Comparison of ENCODE assay signal across 1 cellular context in genomic region chr10:24853661-24854060, GRCh38.
TF ChIP-seq lines count a peak whose summit lies in the region.

No MANE protein-coding gene starts in this region.

TF ChIP-seq in SK-N-SH treated with all-trans-retinoic acid at 6 μM for 48 hours, 23 proteins besides CTCF, POLR2A, EP300 and RAD21 (continued from another document):
- TF ChIP-seq, protein P1, sequence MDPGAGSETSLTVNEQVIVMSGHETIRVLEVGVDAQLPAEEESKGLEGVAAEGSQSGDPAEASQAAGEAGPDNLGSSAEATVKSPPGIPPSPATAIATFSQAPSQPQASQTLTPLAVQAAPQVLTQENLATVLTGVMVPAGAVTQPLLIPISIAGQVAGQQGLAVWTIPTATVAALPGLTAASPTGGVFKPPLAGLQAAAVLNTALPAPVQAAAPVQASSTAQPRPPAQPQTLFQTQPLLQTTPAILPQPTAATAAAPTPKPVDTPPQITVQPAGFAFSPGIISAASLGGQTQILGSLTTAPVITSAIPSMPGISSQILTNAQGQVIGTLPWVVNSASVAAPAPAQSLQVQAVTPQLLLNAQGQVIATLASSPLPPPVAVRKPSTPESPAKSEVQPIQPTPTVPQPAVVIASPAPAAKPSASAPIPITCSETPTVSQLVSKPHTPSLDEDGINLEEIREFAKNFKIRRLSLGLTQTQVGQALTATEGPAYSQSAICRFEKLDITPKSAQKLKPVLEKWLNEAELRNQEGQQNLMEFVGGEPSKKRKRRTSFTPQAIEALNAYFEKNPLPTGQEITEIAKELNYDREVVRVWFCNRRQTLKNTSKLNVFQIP (CRISPR knock-in tag; IDR thresholded peaks at IDR 0.05; ENCODE audit: borderline replicate concordance, low read depth), result no peak
- TF ChIP-seq RARB (CRISPR knock-in tag; IDR thresholded peaks at IDR 0.05), result no peak
- TF ChIP-seq TOX (CRISPR knock-in tag; IDR thresholded peaks at IDR 0.05; ENCODE audit: borderline replicate concordance), result no peak
- TF ChIP-seq, protein P2, sequence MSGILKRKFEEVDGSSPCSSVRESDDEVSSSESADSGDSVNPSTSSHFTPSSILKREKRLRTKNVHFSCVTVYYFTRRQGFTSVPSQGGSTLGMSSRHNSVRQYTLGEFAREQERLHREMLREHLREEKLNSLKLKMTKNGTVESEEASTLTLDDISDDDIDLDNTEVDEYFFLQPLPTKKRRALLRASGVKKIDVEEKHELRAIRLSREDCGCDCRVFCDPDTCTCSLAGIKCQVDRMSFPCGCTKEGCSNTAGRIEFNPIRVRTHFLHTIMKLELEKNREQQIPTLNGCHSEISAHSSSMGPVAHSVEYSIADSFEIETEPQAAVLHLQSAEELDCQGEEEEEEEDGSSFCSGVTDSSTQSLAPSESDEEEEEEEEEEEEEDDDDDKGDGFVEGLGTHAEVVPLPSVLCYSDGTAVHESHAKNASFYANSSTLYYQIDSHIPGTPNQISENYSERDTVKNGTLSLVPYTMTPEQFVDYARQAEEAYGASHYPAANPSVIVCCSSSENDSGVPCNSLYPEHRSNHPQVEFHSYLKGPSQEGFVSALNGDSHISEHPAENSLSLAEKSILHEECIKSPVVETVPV (CRISPR knock-in tag; IDR thresholded peaks at IDR 0.05), result no peak
